Comparison of ENCODE assay signal across 17 cellular contexts in the genomic region with DNA sequence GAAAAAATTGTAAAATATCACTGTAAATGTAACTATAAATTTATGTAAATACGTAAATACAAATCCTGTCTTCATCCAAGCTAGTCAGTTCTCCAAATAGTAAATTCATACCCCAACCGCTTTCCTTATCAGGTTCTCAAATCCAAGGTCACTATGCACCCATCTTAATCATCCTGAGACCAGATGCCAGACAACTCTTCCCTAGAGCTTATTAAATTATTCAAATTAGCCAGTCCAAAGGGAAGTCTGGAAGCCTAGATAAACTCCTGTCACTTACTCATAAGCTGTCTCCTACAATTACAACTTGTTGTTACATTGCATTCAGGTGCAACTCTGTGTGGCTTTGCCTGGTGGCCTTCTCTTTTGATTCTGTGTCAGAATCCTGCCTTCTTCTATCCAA.
"Had no signal": no experiment of that assay in that cellular context is flagged by ENCODE, and none has a peak within 500 bp of the region (broad histone marks: within the 10 kb centered on the region; RNA-seq: fewer than 3 reads in every experiment).

No MANE protein-coding gene starts in this region.

- DNase-seq: dermis blood vessel endothelial cell; foreskin keratinocyte; kidney; left cardiac atrium; left ventricle myocardium superior; mesendoderm; naive B cell; occipital lobe; pancreas; right cardiac atrium; small intestine; stimulated activated CD4-positive, alpha-beta T cell treated with anti-CD3 and anti-CD28 coated beads, Interleukin-2, amount 100 ng/mL, for 48 hours; stimulated activated naive CD8-positive, alpha-beta T cell treated with anti-CD3 and anti-CD28 coated beads, Interleukin-15, Interleukin-2, amounts not matched to agents 100 U/mL and 50 U/mL, for 24 hours; thyroid gland had no signal

- H3K4me2 ChIP-seq: hepatocyte had no signal

- H3K79me2 ChIP-seq: hepatocyte had no signal

- H2AFZ ChIP-seq: hepatocyte had no signal

- H3K4me1 ChIP-seq: foreskin keratinocyte, pancreas, suprapubic skin, thyroid gland had no signal

- H3K4me3 ChIP-seq: hepatocyte, lung, pancreas, suprapubic skin, thyroid gland had no signal

- H3K36me3 ChIP-seq: pancreas, suprapubic skin, thyroid gland had no signal

- H3K27me3 ChIP-seq: foreskin keratinocyte, hepatocyte, pancreas, suprapubic skin, thyroid gland had no signal

- H3K9me3 ChIP-seq: pancreas, suprapubic skin, thyroid gland had no signal

- ATAC-seq: foreskin keratinocyte; left cardiac atrium; left ventricle myocardium superior; pancreas; right cardiac atrium; stimulated activated naive CD8-positive, alpha-beta T cell treated with anti-CD3 and anti-CD28 coated beads, Interleukin-15, Interleukin-2, amounts not matched to agents 100 U/mL and 50 U/mL, for 24 hours had no signal

- H3K27ac ChIP-seq: foreskin keratinocyte, hepatocyte, pancreas, suprapubic skin, thyroid gland had no signal
